In genomic region chr5:72816297-72817075, GRCh38 we compare ENCODE assay signal across 8 cellular contexts. TPM values are rescaled to one million over a fixed set of nuclear protein-coding genes. Genes with fewer than 3 reads are reported as not detected.
DNase-seq lines count a peak whose midpoint lies in the region; ATAC-seq lines count a peak whose summit lies in the region.

TNPO1 (plus strand) TSS chr5:72816661; CDS start chr5:72816738, 77 bp downstream.

- peak within 1 kb of the TSS; percentile 99 for H3K27ac ChIP-seq in mesodermal cell (ENCODE audit: low read depth, low read length, severe bottlenecking)

- H3K4me1 ChIP-seq in mesodermal cell (ENCODE audit: control insufficient read depth, insufficient read depth, low read length, poor library complexity, severe bottlenecking): peaks cover 1% of the 10 kb centered on the region

- H3K9me3 ChIP-seq in mesodermal cell (ENCODE audit: control insufficient read depth, low read length): no peaks in the 10 kb centered on the region

- peak; percentile 84 for ATAC-seq in GM19467 (IDR thresholded peaks at IDR 0.05; ENCODE audit: unreplicated experiment)

- in situ Hi-C loops in endometrial microvascular endothelial cells (cut with HindIII; ENCODE audit: inconsistent ontology term, low pct_unique_long_range_greater_than_20kb, low sequenced_read_pairs): loop anchor here (5.0 kb wide), 1 partner anchor 204 kb away; no protein-coding TSS in a partner anchor

- 0 to 1% methylated on average over 69 to 86 of the region's 93 CpGs for WGBS in mesodermal cell (ENCODE audit: insufficient coverage in 2 of 2), 2 experiments

- peak within 1 kb of the TSS; percentile 92 for H3K4me3 ChIP-seq in mesodermal cell (ENCODE audit: extremely low read depth, insufficient read depth, low read length, poor library complexity, severe bottlenecking)

- peaks cover 16% of the 10 kb centered on the region for H3K36me3 ChIP-seq in mesodermal cell (ENCODE audit: control insufficient read depth, insufficient read depth, low read length)

- peak; percentile 52 for DNase-seq in COLO829 (ENCODE audit: low spot score)
- DNase-seq in HPDE6-E6E7 (ENCODE audit: extremely low spot score): peak; percentile 70
- DNase-seq in NOMO-1 treated with DMSO at 0.1 percent for 48 hours (lab: John Stamatoyannopoulos, UW; ENCODE audit: unreplicated experiment): peak; percentile 79
- DNase-seq in activated CD8-positive, alpha-beta memory T cell treated with anti-CD3 and anti-CD28 coated beads, Interleukin-2, amount 50 U/mL, for 4 hours: peak; percentile 87
- DNase-seq in stimulated activated CD8-positive, alpha-beta memory T cell treated with anti-CD3 and anti-CD28 coated beads, Interleukin-15, amount 100 ng/mL, for 24 hours (ENCODE audit: low read depth): peak; percentile 73

RNA-seq across cellular contexts. Expression of gene TNPO1, which starts in this region (rescaled TPM):
- total RNA-seq in endometrial microvascular endothelial cells (ENCODE audit: inconsistent ontology term): 357 TPM
- 254 TPM for polyA plus RNA-seq in mesodermal cell (2013, experiment 1 of 2)
- 260 TPM for polyA plus RNA-seq in mesodermal cell (2013, experiment 2 of 2)

Comparison
In these comparisons a context has a peak if more than half of its experiments do, and no peak if none do; other contexts are left out.
1. Peak in every context shown above with its lines: DNase-seq, ATAC-seq, H3K4me3 ChIP-seq and H3K27ac ChIP-seq.